Comparison of ENCODE assay signal across 8 cellular contexts in genomic region chr20:2751868-2752630, GRCh38. TPM values are rescaled to one million over a fixed set of nuclear protein-coding genes. Genes with fewer than 3 reads are reported as not detected.
A peak's percentile ranks its signal among the peaks of the same experiment; 100 is the strongest.
DNase-seq lines count a peak whose midpoint lies in the region; ATAC-seq and TF ChIP-seq lines count a peak whose summit lies in the region.

No MANE protein-coding gene starts in this region.

- H3K9me3 ChIP-seq in right cardiac atrium (ENCODE audit: control insufficient read depth, low read length) (no peaks in the 10 kb centered on the region), WERI-Rb-1 (ENCODE audit: severe bottlenecking) (no peaks in the 10 kb centered on the region)

- under 1% methylated on average over 100 of the region's 100 CpGs for WGBS in right cardiac atrium

- peaks cover 23% of the 10 kb centered on the region for H3K4me1 Mint-ChIP-seq in activated T-helper 17 cell treated with anti-CD3 and anti-CD28 coated beads, Interleukin-2, amount 50 U/mL, for 72 hours

- TF ChIP-seq CTCF in WERI-Rb-1 (IDR thresholded peaks at IDR 0.05; ENCODE audit: low read depth, low read length): no peak

- peak overlapping the region; percentile 22 for H3K4me3 ChIP-seq in right cardiac atrium (ENCODE audit: low read length)
- H3K4me3 ChIP-seq in WERI-Rb-1 (ENCODE audit: low read depth, low read length): no peak overlapping the region

- ATAC-seq in activated T-helper 17 cell treated with anti-CD3 and anti-CD28 coated beads, Interleukin-2, amount 50 U/mL, for 72 hours (replicated peaks): peak; percentile 63
- ATAC-seq in right cardiac atrium: peak; percentile 2 to 6
- no peak for ATAC-seq in HG03354 (IDR thresholded peaks at IDR 0.05; ENCODE audit: poor library complexity, severe bottlenecking, unreplicated experiment)
- ATAC-seq in HG03520 (IDR thresholded peaks at IDR 0.05; ENCODE audit: unreplicated experiment): no peak

- DNase-seq in EH (ENCODE audit: low read depth) (peak; percentile 16), NCI-H2171 treated with DMSO at 0.1 percent for 48 hours (lab: John Stamatoyannopoulos, UW) (peak; percentile 12), right cardiac atrium (peak; percentile 32 to 73 (median 73)), WERI-Rb-1 (no peak)
- DNase-seq in stimulated activated CD4-positive, alpha-beta T cell treated with anti-CD3 and anti-CD28 coated beads, Interleukin-15, amount 100 ng/mL, for 24 hours: peak; percentile 69

- peak overlapping the region; percentile 70 for H3K4me3 Mint-ChIP-seq in activated T-helper 17 cell treated with anti-CD3 and anti-CD28 coated beads, Interleukin-2, amount 50 U/mL, for 72 hours

- H3K9me3 Mint-ChIP-seq in activated T-helper 17 cell treated with anti-CD3 and anti-CD28 coated beads, Interleukin-2, amount 50 U/mL, for 72 hours: no peaks in the 10 kb centered on the region

- no peaks in the 10 kb centered on the region for H3K4me1 ChIP-seq in right cardiac atrium (ENCODE audit: control insufficient read depth, insufficient read depth, low read length)

- H3K36me3 Mint-ChIP-seq in activated T-helper 17 cell treated with anti-CD3 and anti-CD28 coated beads, Interleukin-2, amount 50 U/mL, for 72 hours (ENCODE audit: low read depth): no peaks in the 10 kb centered on the region

- H3K36me3 ChIP-seq in WERI-Rb-1: no peaks in the 10 kb centered on the region

- intact Hi-C loops in right cardiac atrium (cut with DNase I): loop anchor here in 1 of 4 donors (10.0 kb wide), 1 partner anchor 103 kb away; no protein-coding TSS in a partner anchor

- no peak overlapping the region for H3K27ac ChIP-seq in right cardiac atrium (ENCODE audit: low read length)
- H3K27ac ChIP-seq in WERI-Rb-1: no peak overlapping the region

- peaks cover 21% of the 10 kb centered on the region for H3K27me3 Mint-ChIP-seq in activated T-helper 17 cell treated with anti-CD3 and anti-CD28 coated beads, Interleukin-2, amount 50 U/mL, for 72 hours

- no peaks in the 10 kb centered on the region for H3K27me3 ChIP-seq in right cardiac atrium (ENCODE audit: control insufficient read depth, insufficient read depth)
- H3K27me3 ChIP-seq in WERI-Rb-1 (ENCODE audit: insufficient read depth, low read depth, severe bottlenecking): no peaks in the 10 kb centered on the region

- H3K27ac Mint-ChIP-seq in activated T-helper 17 cell treated with anti-CD3 and anti-CD28 coated beads, Interleukin-2, amount 50 U/mL, for 72 hours: no peak overlapping the region

RNA-seq across cellular contexts. Expression of gene CPXM1, which starts 48.4 kb away (rescaled TPM):
- under 1 TPM; 0.63 to 0.69 TPM for total RNA-seq in activated T-helper 17 cell treated with anti-CD3 and anti-CD28 coated beads, Interleukin-2, amount 50 U/mL, for 72 hours
- total RNA-seq in right cardiac atrium: 1 to 10 TPM in 2 of 4 donors, under 1 TPM in 2; 0.53 to 3.0 (median 1.1) TPM
- polyA plus RNA-seq in right cardiac atrium: 1.3 TPM

RNA-seq across cellular contexts. Expression of gene EBF4, which starts 59.5 kb away (rescaled TPM):
- total RNA-seq in activated T-helper 17 cell treated with anti-CD3 and anti-CD28 coated beads, Interleukin-2, amount 50 U/mL, for 72 hours: 1 to 10 TPM; 3.6 to 4.9 TPM
- 10 to 100 TPM in 2 of 4 donors, 1 to 10 TPM in 2; 9.6 to 13.5 (median 10.2) TPM for total RNA-seq in right cardiac atrium
- polyA plus RNA-seq in right cardiac atrium: 4.8 TPM

Comparison
In these comparisons a context has a peak if more than half of its experiments do, and no peak if none do; other contexts are left out.
1. ATAC-seq: peak in activated T-helper 17 cell treated with anti-CD3 and anti-CD28 coated beads, Interleukin-2, amount 50 U/mL, for 72 hours (single experiment) and right cardiac atrium (2 of 2); none in HG03354 (single experiment) and HG03520 (single experiment).